In the genomic region with DNA sequence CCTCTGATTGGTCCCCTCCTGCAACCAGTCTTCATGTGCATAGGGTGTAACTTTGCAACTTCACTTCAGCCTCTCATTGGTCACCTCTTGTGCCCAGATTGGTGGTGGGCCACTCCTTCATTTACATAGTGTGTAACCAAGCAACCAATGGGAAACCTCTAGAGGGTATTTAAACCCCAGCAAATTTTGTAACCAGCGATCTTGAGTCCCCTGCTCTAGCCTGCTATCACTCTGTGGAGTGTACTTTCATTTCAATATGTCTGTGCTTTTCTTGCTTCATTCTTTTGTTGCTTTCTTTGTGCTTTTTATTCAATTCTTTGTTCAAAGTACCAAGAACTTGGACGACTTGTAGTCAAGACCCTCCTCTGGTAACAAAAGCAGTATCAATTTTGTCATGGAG, we compare ENCODE assay signal across 29 cellular contexts.
"Had no signal": no experiment of that assay in that cellular context is flagged by ENCODE, and none has a peak within 500 bp of the region (broad histone marks: within the 10 kb centered on the region; RNA-seq: fewer than 3 reads in every experiment).

No MANE protein-coding gene starts in this region.

- H3K4me3 ChIP-seq: stomach, suprapubic skin, testis, thoracic aorta, thyroid gland, tibial artery, tibial nerve, transverse colon, upper lobe of left lung, upper lobe of right lung, uterus, vagina had no signal

- DNase-seq: stimulated activated CD4-positive, alpha-beta T cell treated with anti-CD3 and anti-CD28 coated beads, Interleukin-2, amount 100 ng/mL, for 48 hours; stimulated activated CD4-positive, alpha-beta T cell treated with anti-CD3 and anti-CD28 coated beads, Interleukin-4, amount 100 ng/mL, for 1 hour; stimulated activated CD4-positive, alpha-beta T cell treated with anti-CD3 and anti-CD28 coated beads, Interleukin-4, amount 100 ng/mL, for 24 hours; stimulated activated CD4-positive, alpha-beta T cell treated with anti-CD3 and anti-CD28 coated beads, Interleukin-4, amount 100 ng/mL, for 4 hours; stimulated activated CD8-positive, alpha-beta memory T cell treated with anti-CD3 and anti-CD28 coated beads, Interleukin-4, amount 100 ng/mL, for 48 hours; stimulated activated naive B cell treated with anti-CD40 and anti-IgM and Interleukin-4, amounts not matched to agents 10 μg/mL and 1 μg/mL and 100 μg/mL, for 72 hours; stimulated activated naive CD4-positive, alpha-beta T cell; stimulated activated naive CD4-positive, alpha-beta T cell treated with Interleukin-2 at 50 U/mL for 16 hours; stimulated activated naive CD8-positive, alpha-beta T cell treated with anti-CD3 and anti-CD28 coated beads, Interleukin-15, amount 100 ng/mL, for 72 hours; stimulated activated naive CD8-positive, alpha-beta T cell treated with anti-CD3 and anti-CD28 coated beads, Interleukin-15, Interleukin-2, amounts not matched to agents 100 U/mL and 50 U/mL, for 24 hours; stomach; substantia nigra; testis; thyroid gland; tibial artery; transverse colon; trophoblast cell; upper lobe of left lung; upper lobe of right lung; uterus had no signal

- H3K27ac Mint-ChIP-seq: stimulated activated effector memory CD8-positive, alpha-beta T cell treated with anti-CD3 and anti-CD28 coated beads, Interleukin-12 subunit alpha, Interleukin-12 subunit beta, amount 100 ng/mL, for 72 hours; stimulated activated memory B cell treated with anti-CD40 and anti-IgM and Interleukin-4, amounts not matched to agents 10 μg/mL and 1 μg/mL and 100 μg/mL, for 72 hours; stimulated activated naive B cell treated with anti-CD40 and anti-IgM and Interleukin-4, amounts not matched to agents 10 μg/mL and 1 μg/mL and 100 μg/mL, for 72 hours; stimulated activated naive CD8-positive, alpha-beta T cell treated with anti-CD3 and anti-CD28 coated beads, Interleukin-15, amount 100 ng/mL, for 72 hours; stimulated activated naive CD8-positive, alpha-beta T cell treated with anti-CD3 and anti-CD28 coated beads, Interleukin-15, Interleukin-2, amounts not matched to agents 100 ng/mL and 50 ng/mL, for 24 hours; type B pancreatic cell had no signal

- H3K27me3 Mint-ChIP-seq: stimulated activated memory B cell treated with anti-CD40 and anti-IgM and Interleukin-4, amounts not matched to agents 10 μg/mL and 1 μg/mL and 100 μg/mL, for 72 hours; stimulated activated naive B cell treated with anti-CD40 and anti-IgM and Interleukin-4, amounts not matched to agents 10 μg/mL and 1 μg/mL and 100 μg/mL, for 72 hours; stimulated activated naive CD8-positive, alpha-beta T cell treated with anti-CD3 and anti-CD28 coated beads, Interleukin-15, amount 100 ng/mL, for 72 hours; stimulated activated naive CD8-positive, alpha-beta T cell treated with anti-CD3 and anti-CD28 coated beads, Interleukin-15, Interleukin-2, amounts not matched to agents 100 ng/mL and 50 ng/mL, for 24 hours; type B pancreatic cell had no signal

- ATAC-seq: stimulated activated effector memory CD8-positive, alpha-beta T cell treated with anti-CD3 and anti-CD28 coated beads, Interleukin-12 subunit alpha, Interleukin-12 subunit beta, amount 100 ng/mL, for 72 hours; stimulated activated memory B cell treated with anti-CD40 and anti-IgM and Interleukin-4, amounts not matched to agents 10 μg/mL and 1 μg/mL and 100 μg/mL, for 72 hours; stimulated activated naive B cell treated with anti-CD40 and anti-IgM and Interleukin-4, amounts not matched to agents 10 μg/mL and 1 μg/mL and 100 μg/mL, for 72 hours; stimulated activated naive CD8-positive, alpha-beta T cell treated with anti-CD3 and anti-CD28 coated beads, Interleukin-15, amount 100 ng/mL, for 72 hours; stimulated activated naive CD8-positive, alpha-beta T cell treated with anti-CD3 and anti-CD28 coated beads, Interleukin-15, Interleukin-2, amounts not matched to agents 100 U/mL and 50 U/mL, for 24 hours; upper lobe of right lung had no signal

- H3K9me3 Mint-ChIP-seq: stimulated activated memory B cell treated with anti-CD40 and anti-IgM and Interleukin-4, amounts not matched to agents 10 μg/mL and 1 μg/mL and 100 μg/mL, for 72 hours; stimulated activated naive CD8-positive, alpha-beta T cell treated with anti-CD3 and anti-CD28 coated beads, Interleukin-15, Interleukin-2, amounts not matched to agents 100 ng/mL and 50 ng/mL, for 24 hours had no signal

- H3K4me1 Mint-ChIP-seq: stimulated activated effector memory CD8-positive, alpha-beta T cell treated with anti-CD3 and anti-CD28 coated beads, Interleukin-12 subunit alpha, Interleukin-12 subunit beta, amount 100 ng/mL, for 72 hours; stimulated activated memory B cell treated with anti-CD40 and anti-IgM and Interleukin-4, amounts not matched to agents 10 μg/mL and 1 μg/mL and 100 μg/mL, for 72 hours; stimulated activated naive B cell treated with anti-CD40 and anti-IgM and Interleukin-4, amounts not matched to agents 10 μg/mL and 1 μg/mL and 100 μg/mL, for 72 hours; stimulated activated naive CD8-positive, alpha-beta T cell treated with anti-CD3 and anti-CD28 coated beads, Interleukin-15, amount 100 ng/mL, for 72 hours had no signal

- H3K27ac ChIP-seq: stomach, suprapubic skin, testis, thoracic aorta, thyroid gland, tibial artery, tibial nerve, transverse colon, upper lobe of left lung, upper lobe of right lung, uterus, vagina had no signal

- H3K4me3 Mint-ChIP-seq: stimulated activated effector memory CD8-positive, alpha-beta T cell treated with anti-CD3 and anti-CD28 coated beads, Interleukin-12 subunit alpha, Interleukin-12 subunit beta, amount 100 ng/mL, for 72 hours; stimulated activated memory B cell treated with anti-CD40 and anti-IgM and Interleukin-4, amounts not matched to agents 10 μg/mL and 1 μg/mL and 100 μg/mL, for 72 hours; stimulated activated naive B cell treated with anti-CD40 and anti-IgM and Interleukin-4, amounts not matched to agents 10 μg/mL and 1 μg/mL and 100 μg/mL, for 72 hours; stimulated activated naive CD8-positive, alpha-beta T cell treated with anti-CD3 and anti-CD28 coated beads, Interleukin-15, amount 100 ng/mL, for 72 hours; stimulated activated naive CD8-positive, alpha-beta T cell treated with anti-CD3 and anti-CD28 coated beads, Interleukin-15, Interleukin-2, amounts not matched to agents 100 ng/mL and 50 ng/mL, for 24 hours; type B pancreatic cell had no signal

- H3K4me1 ChIP-seq: stomach, suprapubic skin, testis, thyroid gland, tibial artery, tibial nerve, transverse colon, upper lobe of left lung, upper lobe of right lung, uterus, vagina had no signal

- H3K36me3 ChIP-seq: stomach, suprapubic skin, thoracic aorta, thyroid gland, tibial artery, tibial nerve, transverse colon, upper lobe of left lung, upper lobe of right lung, vagina had no signal

- FAIRE-seq: urothelium cell line had no signal

- H3K9me3 ChIP-seq: suprapubic skin, testis, thyroid gland, upper lobe of left lung, upper lobe of right lung, uterus, vagina had no signal

- H3K36me3 Mint-ChIP-seq: stimulated activated effector memory CD8-positive, alpha-beta T cell treated with anti-CD3 and anti-CD28 coated beads, Interleukin-12 subunit alpha, Interleukin-12 subunit beta, amount 100 ng/mL, for 72 hours; stimulated activated memory B cell treated with anti-CD40 and anti-IgM and Interleukin-4, amounts not matched to agents 10 μg/mL and 1 μg/mL and 100 μg/mL, for 72 hours; stimulated activated naive B cell treated with anti-CD40 and anti-IgM and Interleukin-4, amounts not matched to agents 10 μg/mL and 1 μg/mL and 100 μg/mL, for 72 hours; type B pancreatic cell had no signal

- H3K27me3 ChIP-seq: stomach, suprapubic skin, testis, thyroid gland, tibial artery, tibial nerve, transverse colon, upper lobe of left lung, upper lobe of right lung, uterus, vagina had no signal
